ENCODE assay signal across 9 cellular contexts in the genomic region with DNA sequence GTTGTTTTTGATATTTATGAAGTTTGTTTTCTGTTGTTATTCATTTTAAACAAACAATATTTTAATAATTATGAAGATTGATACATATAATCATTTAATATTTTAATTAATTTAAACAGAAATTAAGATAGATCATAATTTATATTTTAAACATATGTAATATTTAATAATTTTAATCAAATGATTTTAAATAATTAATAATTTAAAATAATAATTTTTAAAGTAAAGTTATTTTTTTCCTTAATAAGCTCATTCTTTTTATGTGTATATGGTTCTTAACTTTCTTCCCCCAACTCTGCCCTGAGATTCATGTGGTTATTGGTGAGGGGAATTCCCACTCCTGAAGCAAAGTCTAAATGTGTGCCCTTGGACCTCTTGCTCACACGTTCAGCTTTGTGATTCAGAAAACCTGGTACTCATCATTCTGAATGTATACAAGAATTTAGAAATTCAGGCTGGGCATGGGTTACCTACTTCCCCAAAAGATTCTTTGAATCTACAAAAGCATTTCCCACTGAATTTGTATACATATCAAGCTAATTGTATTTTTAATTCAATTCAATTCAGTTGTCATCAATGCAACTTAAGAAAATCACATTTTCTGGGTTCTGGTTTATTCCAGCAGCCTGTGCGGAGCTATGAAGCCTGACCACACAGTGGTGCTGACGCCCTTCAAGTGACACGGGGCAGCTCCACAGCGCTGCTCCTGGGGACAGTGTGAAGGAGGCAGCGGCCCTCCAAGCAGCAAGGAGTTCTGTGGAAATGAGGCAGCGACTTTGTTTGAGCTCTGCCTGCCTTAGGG.
DNase-seq lines count a peak whose midpoint lies in the region; ATAC-seq and TF ChIP-seq lines count a peak whose summit lies in the region.
"Had no signal": no experiment of that assay in that cellular context is flagged by ENCODE, and none has a peak within 500 bp of the region (broad histone marks: within the 10 kb centered on the region; RNA-seq: fewer than 3 reads in every experiment).

No MANE protein-coding gene starts in this region.

- H4K20me1 ChIP-seq in PC-9 (ENCODE audit: insufficient read depth), result no peaks in the 10 kb centered on the region

- DNase-seq in NCI-H2081 (lab: John Stamatoyannopoulos, UW), result peak; percentile 29 to 60
- DNase-seq in NCI-H2081 treated with DMSO at 0.1 percent for 48 hours (lab: John Stamatoyannopoulos, UW), result no peak
- peak; percentile 73 for DNase-seq in HT-29 (ENCODE audit: low spot score)
- DNase-seq in PC-9, result peak; percentile 37 to 56
- peak; percentile 78 to 88 (median 82) for DNase-seq in adrenal gland
- peak; percentile 86 to 87 for DNase-seq in cardiac muscle cell (ENCODE audit: low read depth in 1 of 2, low spot score in 1 of 2)
- DNase-seq in progenitor cell of endocrine pancreas (ENCODE audit: low spot score, unreplicated experiment), result peak; percentile 51

- POLR2A ChIA-PET in PC-9 (lab: Charles Lee; ENCODE audit: unreplicated experiment), result no interaction called here

- CTCF ChIA-PET in PC-9 (lab: Charles Lee), result interaction anchor here (0.7 to 1.6 kb wide), 5 partner anchors 167 to 854 kb away, joined by 3 to 10 read pairs (median 3); no protein-coding TSS in a partner anchor

- H3K4me3 Mint-ChIP-seq in progenitor cell of endocrine pancreas (ENCODE audit: low read depth), result no peak overlapping the region

- intact Hi-C loops in PC-9 (cut with micrococcal nuclease; ENCODE audit: unreplicated experiment), result loop anchor here (1.0 to 5.0 kb wide), 5 partner anchors 169 to 939 kb away; a partner anchor contains a TSS
- intact Hi-C loops in adrenal gland (cut with DNase I), result loop anchor here in 1 of 2 donors (10.0 kb wide), 1 partner anchor 377 kb away; no protein-coding TSS in a partner anchor

- H3K27ac ChIP-seq in PC-9 (no peak overlapping the region), adrenal gland (no peak overlapping the region), cardiac muscle cell (no peak overlapping the region)
- H3K27ac ChIP-seq: neutrophil had no signal

- peak; percentile 98 for ATAC-seq in GM21576 (IDR thresholded peaks at IDR 0.05; ENCODE audit: unreplicated experiment)

- no peaks in the 10 kb centered on the region for H3K9me3 ChIP-seq in PC-9 (ENCODE audit: insufficient read depth, low read depth)
- no peaks in the 10 kb centered on the region for H3K9me3 ChIP-seq in adrenal gland (replicated peaks in 1 of 3)
- no peaks in the 10 kb centered on the region for H3K9me3 ChIP-seq in cardiac muscle cell (ENCODE audit: low read depth)
- H3K9me3 ChIP-seq: neutrophil had no signal

- H3K27ac Mint-ChIP-seq in progenitor cell of endocrine pancreas, result no peak overlapping the region

- no peaks in the 10 kb centered on the region for H3K36me3 Mint-ChIP-seq in progenitor cell of endocrine pancreas (ENCODE audit: insufficient read depth)

- H3K4me1 Mint-ChIP-seq in progenitor cell of endocrine pancreas (ENCODE audit: low read depth), result no peaks in the 10 kb centered on the region

- H3K4me1 ChIP-seq in PC-9 (replicated peaks; ENCODE audit: insufficient read depth), result no peaks in the 10 kb centered on the region
- H3K4me1 ChIP-seq in adrenal gland (replicated peaks in 1 of 2), result no peaks in the 10 kb centered on the region
- no peaks in the 10 kb centered on the region for H3K4me1 ChIP-seq in cardiac muscle cell (ENCODE audit: low read depth)

- TF ChIP-seq POLR2A in adrenal gland (IDR thresholded peaks at IDR 0.05), result no peak

- BruUV-seq in PC-9 (replicated peaks; lab: Mats Ljungman, UMichigan), result no TSS peak

- H2AFZ ChIP-seq in PC-9, result no peak overlapping the region

- no peaks in the 10 kb centered on the region for H3K9me3 Mint-ChIP-seq in progenitor cell of endocrine pancreas (ENCODE audit: low read depth)

- H3F3A ChIP-seq in PC-9 (ENCODE audit: insufficient read depth, low read depth), result no peaks in the 10 kb centered on the region

- H3K9me2 ChIP-seq in PC-9 (ENCODE audit: insufficient read depth), result 0 out of 2 replicates have a peak, but pooled peaks cover 3% of the 10 kb centered on the region

- H3K36me3 ChIP-seq in PC-9 (ENCODE audit: low read depth) (no peaks in the 10 kb centered on the region), adrenal gland (replicated peaks in 1 of 2) (no peaks in the 10 kb centered on the region), cardiac muscle cell (no peaks in the 10 kb centered on the region)
- H3K36me3 ChIP-seq: neutrophil had no signal

- no peak overlapping the region for H3K4me2 ChIP-seq in PC-9

- no peaks in the 10 kb centered on the region for H3K79me2 ChIP-seq in PC-9 (ENCODE audit: low read depth)

- TF ChIP-seq CTCF in PC-9 (conservative IDR thresholded peaks at IDR 0.05) (peak; percentile 82), adrenal gland (IDR thresholded peaks at IDR 0.05) (peak; percentile 59 to 93 (median 86)), cardiac muscle cell (IDR thresholded peaks at IDR 0.05; ENCODE audit: low read depth, low read length) (peak; percentile 90), progenitor cell of endocrine pancreas (IDR thresholded peaks at IDR 0.05; ENCODE audit: unreplicated experiment) (peak; percentile 94)

- peaks cover 16% of the 10 kb centered on the region for H3K27me3 Mint-ChIP-seq in progenitor cell of endocrine pancreas

- 4 to 8% (median 5%) methylated on average over 6 to 7 of the region's 7 CpGs for WGBS in adrenal gland, 4 donors

- peaks cover under 1% of the 10 kb centered on the region; the same call in 1 of the 2 replicates for H3K27me3 ChIP-seq in PC-9 (ENCODE audit: insufficient read depth, low read depth)
- no peaks in the 10 kb centered on the region for H3K27me3 ChIP-seq in adrenal gland
- H3K27me3 ChIP-seq in cardiac muscle cell, result no peaks in the 10 kb centered on the region

- H3K4me3 ChIP-seq in PC-9, result no peak overlapping the region
- no peak overlapping the region for H3K4me3 ChIP-seq in adrenal gland
- no peak overlapping the region for H3K4me3 ChIP-seq in cardiac muscle cell
